Comparison of ENCODE assay signal across 8 cellular contexts in genomic region chr3:101803152-101803782, GRCh38. TPM values are rescaled to one million over a fixed set of nuclear protein-coding genes. Genes with fewer than 3 reads are reported as not detected.
DNase-seq lines count a peak whose midpoint lies in the region; ATAC-seq and TF ChIP-seq lines count a peak whose summit lies in the region.

No MANE protein-coding gene starts in this region.

- WGBS in heart left ventricle, 4 donors, result 76 to 79% (median 77%) methylated on average over 9 of the region's 9 CpGs

- CTCF ChIA-PET in HEK293T (lab: Yijun Ruan, JAX), result interaction anchor here (0.5 to 2.0 kb wide), 14 partner anchors 9 to 897 kb away, joined by 3 to 9 read pairs (median 3); partner anchors contain the start of gene CEP97
- CTCF ChIA-PET in RWPE1 (lab: Yijun Ruan, JAX), result interaction anchor here (0.6 to 1.7 kb wide), 13 partner anchors 9 to 675 kb away, joined by 3 to 12 read pairs (median 4); partner anchors contain the start of gene CEP97

- H3K4me1 ChIP-seq in adipocyte (ENCODE audit: control insufficient read depth, insufficient read depth, low read length) (peaks cover 23% of the 10 kb centered on the region), heart left ventricle (peaks cover 0 to 5% (median 0%) of the 10 kb centered on the region in 12 donors)

- DNase-seq in activated effector memory CD4-positive, alpha-beta T cell treated with anti-CD3 and anti-CD28 coated beads, Interleukin-2, amount 50 U/mL, for 16 hours, result peak; percentile 68
- DNase-seq in activated effector memory CD4-positive, alpha-beta T cell treated with Interleukin-2 at 50 U/mL for 16 hours, result no peak
- DNase-seq in HEK293T (ENCODE audit: extremely low spot score) (peak; percentile 53), M059J (ENCODE audit: low read depth) (peak; percentile 81), RWPE1 (ENCODE audit: low spot score) (peak; percentile 62), adipocyte (ENCODE audit: low read depth) (peak; percentile 95), heart left ventricle (peak in 2 of 5 donors; percentile 54 to 60), sciatic nerve (ENCODE audit: low spot score) (no peak)

- intact Hi-C loops in heart left ventricle (cut with DNase I) (loop anchor here in 6 of 10 donors (5.0 to 10.0 kb wide), 3 partner anchors 729 to 734 kb away; no protein-coding TSS in a partner anchor), sciatic nerve (cut with DNase I) (no loop called here)

- peak; percentile 89 for TF ChIP-seq CTCF in RWPE1 (conservative IDR thresholded peaks at IDR 0.05; ENCODE audit: low read depth)
- TF ChIP-seq CTCF in heart left ventricle (IDR thresholded peaks at IDR 0.05), result peak; percentile 74 to 95 (median 87)

- H3K9me3 ChIP-seq in adipocyte (ENCODE audit: control insufficient read depth, low read length) (no peaks in the 10 kb centered on the region), heart left ventricle (peaks cover 0 to 5% (median 0%) of the 10 kb centered on the region in 12 donors)

- ATAC-seq in heart left ventricle, result peak; percentile 83 to 94 (median 88)
- peak; percentile 95 for ATAC-seq in sciatic nerve

- POLR2A ChIA-PET in HEK293T (lab: Yijun Ruan, JAX) (no interaction called here), RWPE1 (lab: Yijun Ruan, JAX; ENCODE audit: low non-redundant PET) (no interaction called here)

- H3K9ac ChIP-seq in adipocyte (ENCODE audit: low read length), result peak overlapping the region; percentile 7

- H3K27me3 ChIP-seq in adipocyte (replicated peaks; ENCODE audit: control insufficient read depth, insufficient read depth, low read length) (no peaks in the 10 kb centered on the region), heart left ventricle (no peaks in the 10 kb centered on the region)

- TF ChIP-seq POLR2A in heart left ventricle (IDR thresholded peaks at IDR 0.05), result no peak

- H3K27ac ChIP-seq in RWPE1 (no peak overlapping the region), heart left ventricle (peak overlapping the region in 1 of 12 donors; percentile 5)

- H3K4me3 ChIP-seq in adipocyte (ENCODE audit: low read length) (peak overlapping the region; percentile 19), heart left ventricle (no peak overlapping the region)

- peaks cover 11% of the 10 kb centered on the region for H3K36me3 ChIP-seq in adipocyte (ENCODE audit: control insufficient read depth, insufficient read depth, low read length, severe bottlenecking)
- H3K36me3 ChIP-seq in heart left ventricle, result peaks cover 0 to 68% (median 46%) of the 10 kb centered on the region in 9 donors

TF ChIP-seq in HEK293T, 16 proteins besides CTCF, POLR2A, EP300 and RAD21:
- TF ChIP-seq L3MBTL2 (conservative IDR thresholded peaks at IDR 0.05), result no peak
- TF ChIP-seq FOXK2 (IDR thresholded peaks at IDR 0.05), result no peak
- no peak for TF ChIP-seq FOXM1 (IDR thresholded peaks at IDR 0.05; ENCODE audit: borderline replicate concordance)
- TF ChIP-seq BHLHE40 (IDR thresholded peaks at IDR 0.05; ENCODE audit: borderline replicate concordance), result no peak
- TF ChIP-seq CTBP1 (IDR thresholded peaks at IDR 0.05; ENCODE audit: borderline replicate concordance), result no peak
- TF ChIP-seq SP1 (IDR thresholded peaks at IDR 0.05), result no peak
- TF ChIP-seq, protein P1, sequence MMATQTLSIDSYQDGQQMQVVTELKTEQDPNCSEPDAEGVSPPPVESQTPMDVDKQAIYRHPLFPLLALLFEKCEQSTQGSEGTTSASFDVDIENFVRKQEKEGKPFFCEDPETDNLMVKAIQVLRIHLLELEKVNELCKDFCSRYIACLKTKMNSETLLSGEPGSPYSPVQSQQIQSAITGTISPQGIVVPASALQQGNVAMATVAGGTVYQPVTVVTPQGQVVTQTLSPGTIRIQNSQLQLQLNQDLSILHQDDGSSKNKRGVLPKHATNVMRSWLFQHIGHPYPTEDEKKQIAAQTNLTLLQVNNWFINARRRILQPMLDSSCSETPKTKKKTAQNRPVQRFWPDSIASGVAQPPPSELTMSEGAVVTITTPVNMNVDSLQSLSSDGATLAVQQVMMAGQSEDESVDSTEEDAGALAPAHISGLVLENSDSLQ (IDR thresholded peaks at IDR 0.05), result no peak
- TF ChIP-seq NFRKB (IDR thresholded peaks at IDR 0.05), result no peak
- TF ChIP-seq TARDBP (IDR thresholded peaks at IDR 0.05), result no peak
- TF ChIP-seq LEF1 (IDR thresholded peaks at IDR 0.05; ENCODE audit: borderline replicate concordance), result no peak
- TF ChIP-seq ARNT (IDR thresholded peaks at IDR 0.05), result no peak
- TF ChIP-seq SUZ12 (IDR thresholded peaks at IDR 0.05), result no peak
- no peak for TF ChIP-seq HDGF (IDR thresholded peaks at IDR 0.05; ENCODE audit: borderline replicate concordance)
- TF ChIP-seq FOXA1 (IDR thresholded peaks at IDR 0.05), result no peak
- no peak for TF ChIP-seq ELF4 (IDR thresholded peaks at IDR 0.05)
- TF ChIP-seq ZNF384 (IDR thresholded peaks at IDR 0.05), result no peak

RNA-seq across cellular contexts. Expression of gene NXPE3, which starts 24.3 kb away (rescaled TPM):
- 17.9 and 19.2 TPM in 2 replicates for total RNA-seq in M059J (2014; rRNA removed; shearing (Covaris generic))
- total RNA-seq in heart left ventricle (10 to 100 TPM; 24.0 to 43.8 (median 36.4) TPM), sciatic nerve (24.7 TPM)
- 10 to 100 TPM; 13.3 to 18.1 TPM for polyA plus RNA-seq in heart left ventricle

RNA-seq across cellular contexts. Expression of gene NFKBIZ, which starts 46.0 kb away (rescaled TPM):
- total RNA-seq in M059J (2014; rRNA removed; shearing (Covaris generic)), result 5.4 and 9.6 TPM in 2 replicates
- total RNA-seq in heart left ventricle (10 to 100 TPM in 4 of 9 donors, 1 to 10 TPM in 5; 6.9 to 44.8 (median 10.0) TPM), sciatic nerve (91.6 TPM)
- polyA plus RNA-seq in heart left ventricle, result 1 to 10 TPM; 5.6 to 7.2 TPM

Comparison
In these comparisons a context has a peak if more than half of its experiments do, and no peak if none do; other contexts are left out.
1. DNase-seq: peak in activated effector memory CD4-positive, alpha-beta T cell treated with anti-CD3 and anti-CD28 coated beads, Interleukin-2, amount 50 U/mL, for 16 hours (single experiment), HEK293T (single experiment), M059J (single experiment), RWPE1 (single experiment) and adipocyte (single experiment); none in activated effector memory CD4-positive, alpha-beta T cell treated with Interleukin-2 at 50 U/mL for 16 hours (single experiment) and sciatic nerve (single experiment).